ENCODE assay signal across 33 cellular contexts in genomic region chr11:113476553-113476952, GRCh38. TPM values are rescaled to one million over a fixed set of nuclear protein-coding genes. Genes with fewer than 3 reads are reported as not detected.
"Had no signal": no experiment of that assay in that cellular context is flagged by ENCODE, and none has a peak within 500 bp of the region (broad histone marks: within the 10 kb centered on the region; RNA-seq: fewer than 3 reads in every experiment).

No MANE protein-coding gene starts in this region.

- H3K4me3 Mint-ChIP-seq: activated CD4-positive, alpha-beta memory T cell treated with anti-CD3 and anti-CD28 coated beads, Interleukin-2, amount 10 ng/mL, durations not matched to agents 7 days and 5 days; activated CD4-positive, alpha-beta T cell treated with anti-CD3 and anti-CD28 coated beads, Interleukin-2, amount 10 ng/mL, durations not matched to agents 7 days and 5 days; activated T-cell treated with anti-CD3 and anti-CD28 coated beads, Interleukin-2, amount 50 U/mL, for 24 hours; T-helper 1 cell treated with Interleukin-12 subunit alpha and Interleukin-12 subunit beta and Interleukin-4 antibody, amounts not matched to agents 30 μg/mL and 1 μg/mL, for 36 hours had no signal

- H3K9me3 ChIP-seq: esophagus muscularis mucosa, gastrocnemius medialis, heart right ventricle had no signal

- H3K9me3 Mint-ChIP-seq: activated CD4-positive, alpha-beta memory T cell treated with anti-CD3 and anti-CD28 coated beads, Interleukin-2, amount 10 ng/mL, durations not matched to agents 7 days and 5 days; activated CD4-positive, alpha-beta T cell treated with anti-CD3 and anti-CD28 coated beads, Interleukin-2, amount 10 ng/mL, durations not matched to agents 7 days and 5 days; activated T-cell treated with anti-CD3 and anti-CD28 coated beads, Interleukin-2, amount 50 U/mL, for 24 hours; activated T-cell treated with anti-CD3 and anti-CD28 coated beads, Interleukin-2, amount 50 U/mL, for 72 hours; effector memory CD8-positive, alpha-beta T cell; T-cell; T-helper 1 cell treated with Interleukin-12 subunit alpha and Interleukin-12 subunit beta and Interleukin-4 antibody, amounts not matched to agents 30 μg/mL and 1 μg/mL, for 36 hours; T-helper 2 cell treated with Interferon-gamma antibody and Interleukin-4, amounts not matched to agents 5 μg/mL and 100 μg/mL, for 36 hours had no signal

- H3K27ac ChIP-seq: esophagus muscularis mucosa, foreskin keratinocyte, gastrocnemius medialis, heart right ventricle, WERI-Rb-1 had no signal

- H3K27ac Mint-ChIP-seq: activated CD4-positive, alpha-beta memory T cell treated with anti-CD3 and anti-CD28 coated beads, Interleukin-2, amount 10 ng/mL, durations not matched to agents 7 days and 5 days; activated CD4-positive, alpha-beta T cell treated with anti-CD3 and anti-CD28 coated beads, Interleukin-2, amount 10 ng/mL, durations not matched to agents 7 days and 5 days; activated naive CD8-positive, alpha-beta T cell; activated T-cell treated with anti-CD3 and anti-CD28 coated beads, Interleukin-2, amount 50 U/mL, for 24 hours; activated T-cell treated with anti-CD3 and anti-CD28 coated beads, Interleukin-2, amount 50 U/mL, for 72 hours; effector memory CD8-positive, alpha-beta T cell; T-helper 1 cell treated with Interleukin-12 subunit alpha and Interleukin-12 subunit beta and Interleukin-4 antibody, amounts not matched to agents 30 μg/mL and 1 μg/mL, for 36 hours; T-helper 2 cell treated with Interferon-gamma antibody and Interleukin-4, amounts not matched to agents 5 μg/mL and 100 μg/mL, for 36 hours had no signal

- H3K4me3 ChIP-seq: esophagus muscularis mucosa, gastrocnemius medialis, heart right ventricle had no signal

- H3K4me1 ChIP-seq: foreskin keratinocyte, gastrocnemius medialis had no signal

- ATAC-seq: activated T-cell treated with anti-CD3 and anti-CD28 coated beads, Interleukin-2, amount 50 U/mL, for 72 hours; effector memory CD8-positive, alpha-beta T cell; foreskin keratinocyte; gastrocnemius medialis; heart right ventricle; T-cell had no signal

- DNase-seq: activated CD4-positive, alpha-beta memory T cell treated with anti-CD3 and anti-CD28 coated beads, Interleukin-2, amount 10 ng/mL, durations not matched to agents 7 days and 5 days; activated CD4-positive, alpha-beta T cell treated with anti-CD3 and anti-CD28 coated beads for 1 hour; activated CD4-positive, alpha-beta T cell treated with anti-CD3 and anti-CD28 coated beads for 4 hours; activated CD4-positive, alpha-beta T cell treated with anti-CD3 and anti-CD28 coated beads, Interleukin-2, amount 10 ng/mL, durations not matched to agents 7 days and 5 days; activated CD4-positive, alpha-beta T cell treated with anti-CD3 and anti-CD28 coated beads, Interleukin-2, amount 50 U/mL, for 4 hours; activated CD4-positive, CD25-positive, alpha-beta regulatory T cell; activated CD8-positive, alpha-beta memory T cell treated with anti-CD3 and anti-CD28 coated beads, Interleukin-2, amount 50 U/mL, for 48 hours; activated gamma-delta T cell; activated naive CD4-positive, alpha-beta T cell; activated naive CD4-positive, alpha-beta T cell treated with anti-CD3 and anti-CD28 coated beads, Interleukin-2, amount 50 U/mL, for 16 hours; activated T-cell treated with anti-CD3 and anti-CD28 coated beads for 4 hours; activated T-cell treated with anti-CD3 and anti-CD28 coated beads, Interleukin-2, amount 50 U/mL, for 24 hours; activated T-cell treated with anti-CD3 and anti-CD28 coated beads, Interleukin-2, amount 50 U/mL, for 72 hours; amniotic stem cell; anterior cingulate cortex; caudate nucleus; cortex of kidney; dermis blood vessel endothelial cell; effector CD4-positive, alpha-beta T cell; effector memory CD8-positive, alpha-beta T cell; erythroblast; foreskin keratinocyte; gastrocnemius medialis; heart right ventricle; T-cell; T1000; WERI-Rb-1 had no signal

- H3K36me3 ChIP-seq: esophagus muscularis mucosa, gastrocnemius medialis, heart right ventricle, WERI-Rb-1 had no signal

- H3K36me3 Mint-ChIP-seq: activated naive CD8-positive, alpha-beta T cell; T-cell had no signal

RNA-seq across cellular contexts. Expression of gene DRD2, which starts 1.4 kb away (rescaled TPM):
- total RNA-seq: activated CD4-positive, alpha-beta T cell treated with anti-CD3 and anti-CD28 coated beads, Interleukin-2, amount 10 ng/mL, durations not matched to agents 7 days and 5 days; astrocyte; chondrocyte; dermis blood vessel endothelial cell; T-cell had no signal
